ENCODE assay signal across 16 cellular contexts in the genomic region with DNA sequence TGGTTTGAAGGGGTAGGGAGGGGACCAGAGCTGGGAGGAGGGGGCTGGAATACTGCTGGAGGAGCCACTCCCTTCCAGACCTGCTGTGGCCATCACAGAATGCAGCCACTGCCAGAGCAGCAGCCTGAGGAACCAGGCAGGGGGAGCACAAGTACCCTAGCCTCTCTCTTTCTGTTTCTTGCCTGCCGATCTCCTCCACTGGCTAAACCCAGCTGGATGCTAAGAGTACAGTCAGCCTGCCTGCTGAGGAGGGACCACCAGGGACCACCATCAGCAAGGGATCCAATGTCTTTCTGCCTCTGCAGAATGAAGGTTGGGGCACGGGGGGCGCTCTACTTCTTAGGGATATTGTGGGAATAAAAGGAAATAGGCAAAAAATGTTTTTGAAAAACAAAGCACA. TPM values are rescaled to one million over a fixed set of nuclear protein-coding genes. Genes with fewer than 3 reads are reported as not detected.
DNase-seq lines count a peak whose midpoint lies in the region; ATAC-seq and TF ChIP-seq lines count a peak whose summit lies in the region.
"Had no signal": no experiment of that assay in that cellular context is flagged by ENCODE, and none has a peak within 500 bp of the region (broad histone marks: within the 10 kb centered on the region; RNA-seq: fewer than 3 reads in every experiment).

No MANE protein-coding gene starts in this region.

- no peaks in the 10 kb centered on the region for H3K9me2 ChIP-seq in SK-N-SH

- no peak overlapping the region for H3K4me2 ChIP-seq in SK-N-SH

- peaks cover 2% of the 10 kb centered on the region for H3K36me3 Mint-ChIP-seq in activated naive CD8-positive, alpha-beta T cell treated with anti-CD3 and anti-CD28 coated beads for 36 hours

- DNase-seq in SK-N-SH = no peak
- DNase-seq in activated naive CD8-positive, alpha-beta T cell treated with anti-CD3 and anti-CD28 coated beads for 36 hours = no peak
- DNase-seq in left lung = no peak
- DNase-seq in NCI-H510A treated with DMSO at 0.1 percent for 48 hours (lab: John Stamatoyannopoulos, UW) = no peak
- DNase-seq in central memory CD4-positive, alpha-beta T cell = no peak
- DNase-seq: activated gamma-delta T cell treated with Interleukin-2 at 50 U/mL for 16 hours; brain microvascular endothelial cell; CD4-positive, alpha-beta memory T cell; mucosa of descending colon; NCI-H226 had no signal

- H3K36me3 ChIP-seq in SK-N-SH (replicated peaks in 1 of 2; ENCODE audit: control insufficient read depth in 1 of 2, insufficient read depth in 2 of 2, low read length in 1 of 2) (peaks cover 3 to 11% of the 10 kb centered on the region in 2 experiments), left lung (no peaks in the 10 kb centered on the region), thymus (ENCODE audit: control insufficient read depth, insufficient read depth) (no peaks in the 10 kb centered on the region)
- H3K36me3 ChIP-seq: brain microvascular endothelial cell, SJSA1, thoracic aorta had no signal

- no peak overlapping the region for H3K9ac ChIP-seq in SK-N-SH

- 0 out of 2 replicates have a peak, but pooled peaks have one; percentile 19 for TF ChIP-seq CTCF in SK-N-SH (IDR thresholded peaks at IDR 0.05)
- TF ChIP-seq CTCF in left lung (IDR thresholded peaks at IDR 0.05) = no peak

- H3K9me3 ChIP-seq in SK-N-SH (no peaks in the 10 kb centered on the region), left lung (no peaks in the 10 kb centered on the region), thymus (ENCODE audit: control insufficient read depth) (no peaks in the 10 kb centered on the region)
- H3K9me3 ChIP-seq: mucosa of descending colon, SJSA1, thoracic aorta had no signal

- H3K9me3 Mint-ChIP-seq in activated naive CD8-positive, alpha-beta T cell treated with anti-CD3 and anti-CD28 coated beads for 36 hours = no peaks in the 10 kb centered on the region
- H3K9me3 Mint-ChIP-seq: CD4-positive, alpha-beta memory T cell; IgD-negative memory B cell had no signal

- WGBS in SK-N-SH (ENCODE audit: low lambda C conversion rate) = 77% methylated on average over 3 of the region's 3 CpGs
- 90% methylated on average over 3 of the region's 3 CpGs for WGBS in thymus

- TF ChIP-seq RAD21 in SK-N-SH (IDR thresholded peaks at IDR 0.05; ENCODE audit: low read length) = no peak

- TF ChIP-seq EP300 in SK-N-SH (IDR thresholded peaks at IDR 0.05; ENCODE audit: borderline replicate concordance in 1 of 2, low read depth in 1 of 2, low read length in 1 of 2) = no peak

- POLR2A ChIA-PET in SK-N-SH (lab: Yijun Ruan, JAX) = no interaction called here

- H3K27ac Mint-ChIP-seq in activated naive CD8-positive, alpha-beta T cell treated with anti-CD3 and anti-CD28 coated beads for 36 hours = no peak overlapping the region

- H3K27me3 Mint-ChIP-seq in activated naive CD8-positive, alpha-beta T cell treated with anti-CD3 and anti-CD28 coated beads for 36 hours = no peaks in the 10 kb centered on the region
- H3K27me3 Mint-ChIP-seq: CD4-positive, alpha-beta memory T cell; IgD-negative memory B cell had no signal

- H3K27ac ChIP-seq in SK-N-SH (ENCODE audit: low read depth in 2 of 2, low read length in 1 of 2) (no peak overlapping the region), left lung (peak overlapping the region; percentile 73), thymus (ENCODE audit: low read depth) (peak overlapping the region; percentile 2)
- H3K27ac ChIP-seq: brain microvascular endothelial cell, SJSA1, thoracic aorta had no signal

- peaks cover 14 to 30% of the 10 kb centered on the region in 2 experiments; a peak in 3 of 4 replicates for H3K4me1 ChIP-seq in SK-N-SH (ENCODE audit: control insufficient read depth in 1 of 2, insufficient read depth in 2 of 2, low read depth in 1 of 2, low read length in 1 of 2)
- peaks cover 30 to 69% of the 10 kb centered on the region in 2 donors for H3K4me1 ChIP-seq in left lung
- H3K4me1 ChIP-seq in thymus (ENCODE audit: control insufficient read depth, insufficient read depth, low read length) = peaks cover 1% of the 10 kb centered on the region

- peaks cover 45% of the 10 kb centered on the region for H3K79me2 ChIP-seq in SK-N-SH (ENCODE audit: insufficient read depth)

- no peaks in the 10 kb centered on the region for H3F3A ChIP-seq in SK-N-SH (replicated peaks; ENCODE audit: insufficient read depth)

- H3K27me3 ChIP-seq in SK-N-SH (ENCODE audit: insufficient read depth) (no peaks in the 10 kb centered on the region), left lung (no peaks in the 10 kb centered on the region), thymus (ENCODE audit: control insufficient read depth, insufficient read depth) (no peaks in the 10 kb centered on the region)
- H3K27me3 ChIP-seq: brain microvascular endothelial cell, SJSA1 had no signal

- H2AFZ ChIP-seq in SK-N-SH (ENCODE audit: low read depth) = no peak overlapping the region

- intact Hi-C loops in left lung (cut with DNase I) = no loop called here

- ATAC-seq in SK-N-SH treated with all-trans-retinoic acid at 6 μM for 48 hours (no peak), left lung (no peak), GM21447 (IDR thresholded peaks at IDR 0.05; ENCODE audit: unreplicated experiment) (no peak)
- ATAC-seq: mucosa of descending colon had no signal

- peaks cover 46% of the 10 kb centered on the region for H3K4me1 Mint-ChIP-seq in activated naive CD8-positive, alpha-beta T cell treated with anti-CD3 and anti-CD28 coated beads for 36 hours

- H4K20me1 ChIP-seq in SK-N-SH (ENCODE audit: insufficient read depth) = no peaks in the 10 kb centered on the region

- H3K4me3 Mint-ChIP-seq in activated naive CD8-positive, alpha-beta T cell treated with anti-CD3 and anti-CD28 coated beads for 36 hours = peak overlapping the region; percentile 35

- CTCF ChIA-PET in SK-N-SH (lab: Yijun Ruan, JAX) = interaction anchor here (1.9 kb wide), 1 partner anchor 21 kb away, joined by 6 read pairs; no protein-coding TSS in a partner anchor

- H3K4me3 ChIP-seq in SK-N-SH (ENCODE audit: low read depth in 2 of 2, low read length in 1 of 2) = no peak overlapping the region
- H3K4me3 ChIP-seq in left lung = no peak overlapping the region
- no peak overlapping the region for H3K4me3 ChIP-seq in thymus (ENCODE audit: low read length)
- H3K4me3 ChIP-seq: mucosa of descending colon, SJSA1 had no signal

TF ChIP-seq in SK-N-SH, 30 proteins besides CTCF, POLR2A, EP300 and RAD21 (continues in another document):
- TF ChIP-seq EZH2phosphoT487 (IDR thresholded peaks at IDR 0.05; ENCODE audit: borderline replicate concordance, low read depth) (no peak), FOSL2 (IDR thresholded peaks at IDR 0.05; ENCODE audit: borderline replicate concordance, low read depth) (no peak), MXI1 (IDR thresholded peaks at IDR 0.05; ENCODE audit: low read depth, low read length) (no peak), ZBTB33 (IDR thresholded peaks at IDR 0.05; ENCODE audit: borderline replicate concordance, low read depth) (no peak), NFIC (IDR thresholded peaks at IDR 0.05; ENCODE audit: borderline replicate concordance) (no peak), JUND (IDR thresholded peaks at IDR 0.05) (no peak)

TF ChIP-seq in SK-N-SH treated with all-trans-retinoic acid at 6 μM for 48 hours, 23 proteins besides CTCF, POLR2A, EP300 and RAD21 (continues in another document):
- TF ChIP-seq, protein P1, sequence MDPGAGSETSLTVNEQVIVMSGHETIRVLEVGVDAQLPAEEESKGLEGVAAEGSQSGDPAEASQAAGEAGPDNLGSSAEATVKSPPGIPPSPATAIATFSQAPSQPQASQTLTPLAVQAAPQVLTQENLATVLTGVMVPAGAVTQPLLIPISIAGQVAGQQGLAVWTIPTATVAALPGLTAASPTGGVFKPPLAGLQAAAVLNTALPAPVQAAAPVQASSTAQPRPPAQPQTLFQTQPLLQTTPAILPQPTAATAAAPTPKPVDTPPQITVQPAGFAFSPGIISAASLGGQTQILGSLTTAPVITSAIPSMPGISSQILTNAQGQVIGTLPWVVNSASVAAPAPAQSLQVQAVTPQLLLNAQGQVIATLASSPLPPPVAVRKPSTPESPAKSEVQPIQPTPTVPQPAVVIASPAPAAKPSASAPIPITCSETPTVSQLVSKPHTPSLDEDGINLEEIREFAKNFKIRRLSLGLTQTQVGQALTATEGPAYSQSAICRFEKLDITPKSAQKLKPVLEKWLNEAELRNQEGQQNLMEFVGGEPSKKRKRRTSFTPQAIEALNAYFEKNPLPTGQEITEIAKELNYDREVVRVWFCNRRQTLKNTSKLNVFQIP (CRISPR knock-in tag; IDR thresholded peaks at IDR 0.05; ENCODE audit: borderline replicate concordance, low read depth) = no peak
- TF ChIP-seq TCF4 (CRISPR knock-in tag; IDR thresholded peaks at IDR 0.05; ENCODE audit: borderline replicate concordance) (no peak), GLIS3 (CRISPR knock-in tag; IDR thresholded peaks at IDR 0.05) (no peak), ISL1 (CRISPR knock-in tag; IDR thresholded peaks at IDR 0.05) (no peak), ZNF565 (CRISPR knock-in tag; conservative IDR thresholded peaks at IDR 0.05; ENCODE audit: low read depth) (no peak), SNAI2 (CRISPR knock-in tag; IDR thresholded peaks at IDR 0.05) (no peak), ZC3H10 (CRISPR knock-in tag; IDR thresholded peaks at IDR 0.05) (no peak)

RNA-seq across cellular contexts. Expression of gene BLVRA, which starts 4.7 kb away (rescaled TPM):
- polyA plus RNA-seq in SK-N-SH (2012; rRNA removed) = 111 and 123 TPM in 2 replicates
- polyA plus RNA-seq in SK-N-SH (2012; cell fraction: cytosol; rRNA removed) = 139 and 156 TPM in 2 replicates
- 51.7 and 55.2 TPM in 2 replicates for polyA plus RNA-seq in SK-N-SH (2012; cell fraction: nucleus; rRNA removed)
- total RNA-seq in activated naive CD8-positive, alpha-beta T cell treated with anti-CD3 and anti-CD28 coated beads for 36 hours = 10 to 100 TPM; 36.1 to 36.3 TPM
- 10 to 100 TPM; 78.1 to 83.8 TPM for total RNA-seq in left lung
- polyA plus RNA-seq in thymus = 95.4 TPM

RNA-seq across cellular contexts. Expression of gene COA1, which starts 33.9 kb away (rescaled TPM):
- polyA plus RNA-seq in SK-N-SH (2012; rRNA removed) = 42.8 and 66.3 TPM in 2 replicates
- 56.6 and 60.1 TPM in 2 replicates for polyA plus RNA-seq in SK-N-SH (2012; cell fraction: cytosol; rRNA removed)
- 90.7 and 145 TPM in 2 replicates for polyA plus RNA-seq in SK-N-SH (2012; cell fraction: nucleus; rRNA removed)
- total RNA-seq in activated naive CD8-positive, alpha-beta T cell treated with anti-CD3 and anti-CD28 coated beads for 36 hours = 10 to 100 TPM; 82.1 to 84.1 TPM
- total RNA-seq in left lung = 10 to 100 TPM; 41.5 to 43.8 TPM
- 89.2 TPM for polyA plus RNA-seq in thymus

Comparison
In these comparisons a context has a peak if more than half of its experiments do, and no peak if none do; other contexts are left out.
1. H3K27ac ChIP-seq: peak in left lung (2 of 2) and thymus (single experiment); none in SK-N-SH (0 of 2).